ENCODE assay signal across 1 cellular context in genomic region chr16:28392054-28392453, GRCh38. TPM values are rescaled to one million over a fixed set of nuclear protein-coding genes. Genes with fewer than 3 reads are reported as not detected.
"Had no signal": no experiment of that assay in that cellular context is flagged by ENCODE, and none has a peak within 500 bp of the region (broad histone marks: within the 10 kb centered on the region; RNA-seq: fewer than 3 reads in every experiment).

No MANE protein-coding gene starts in this region.

RNA-seq across cellular contexts. Expression of gene NPIPB6, which starts 28.7 kb away (rescaled TPM):
- total RNA-seq: HepG2 had no signal
